1 cellular context compared by ENCODE assay signal in genomic region chr3:182999767-183000166, GRCh38.
TF ChIP-seq lines count a peak whose summit lies in the region.

No MANE protein-coding gene starts in this region.

TF ChIP-seq in HepG2, 621 proteins besides CTCF, POLR2A, EP300 and RAD21 (continued from another document):
- TF ChIP-seq FLYWCH1 (CRISPR knock-in tag; IDR thresholded peaks at IDR 0.05) (no peak), AKAP8 (CRISPR knock-in tag; IDR thresholded peaks at IDR 0.05) (no peak), ZNF44 (CRISPR knock-in tag; IDR thresholded peaks at IDR 0.05) (no peak), SMARCC2 (IDR thresholded peaks at IDR 0.05) (no peak)
